ENCODE assay signal across 19 cellular contexts in the genomic region with DNA sequence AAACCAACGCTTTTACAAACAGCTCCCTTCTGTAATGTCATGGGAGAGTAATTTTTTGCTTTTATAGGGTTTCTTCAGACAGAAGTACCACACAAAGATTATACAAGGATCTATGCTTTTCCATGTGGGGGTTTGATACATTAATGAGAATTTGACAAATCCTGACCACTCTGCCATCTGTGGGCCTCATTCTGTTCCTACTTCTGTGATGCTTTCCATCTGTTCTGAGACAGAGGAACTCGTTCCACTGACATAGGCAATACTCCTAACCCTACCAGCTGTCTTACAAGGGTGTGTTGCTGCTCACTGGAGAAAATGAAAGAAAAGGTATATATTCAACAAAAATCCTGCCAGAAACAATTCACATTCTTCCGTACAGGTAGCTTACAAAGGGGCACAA. TPM values are rescaled to one million over a fixed set of nuclear protein-coding genes. Genes with fewer than 3 reads are reported as not detected.
DNase-seq lines count a peak whose midpoint lies in the region; ATAC-seq and TF ChIP-seq lines count a peak whose summit lies in the region.
"Had no signal": no experiment of that assay in that cellular context is flagged by ENCODE, and none has a peak within 500 bp of the region (broad histone marks: within the 10 kb centered on the region; RNA-seq: fewer than 3 reads in every experiment).

No MANE protein-coding gene starts in this region.

- no peaks in the 10 kb centered on the region for H3K9me3 ChIP-seq in neutrophil
- H3K9me3 ChIP-seq: BE2C had no signal

- peak overlapping the region; percentile 99 for H3K27ac Mint-ChIP-seq in activated CD4-positive, alpha-beta memory T cell treated with anti-CD3 and anti-CD28 coated beads for 36 hours
- no peak overlapping the region for H3K27ac Mint-ChIP-seq in activated CD4-positive, alpha-beta memory T cell treated with anti-CD3 and anti-CD28 coated beads, Interleukin-2, amount 10 ng/mL, durations not matched to agents 7 days and 5 days
- peak overlapping the region; percentile 96 to 99 (median 98) for H3K27ac Mint-ChIP-seq in CD14-positive monocyte
- peak overlapping the region; percentile 100 for H3K27ac Mint-ChIP-seq in activated T-helper 2 cell treated with anti-CD3 and anti-CD28 coated beads, Interferon-gamma antibody, Interleukin-2, Interleukin-4, amounts not matched to agents 10 μg/mL and 5 μg/mL and 100 μg/mL, durations not matched to agents 14 hours and 24 hours and 36 hours

- no peaks in the 10 kb centered on the region for H3K27me3 ChIP-seq in neutrophil
- H3K27me3 ChIP-seq: tibial artery had no signal

- H3K4me3 ChIP-seq in neutrophil (ENCODE audit: low read depth in 1 of 2, low read length in 1 of 2): peak overlapping the region; percentile 11 to 25
- H3K4me3 ChIP-seq: A549, tibial artery had no signal

- H3K36me3 Mint-ChIP-seq in activated CD4-positive, alpha-beta memory T cell treated with anti-CD3 and anti-CD28 coated beads for 36 hours: peaks cover 54% of the 10 kb centered on the region
- H3K36me3 Mint-ChIP-seq in activated CD4-positive, alpha-beta memory T cell treated with anti-CD3 and anti-CD28 coated beads, Interleukin-2, amount 10 ng/mL, durations not matched to agents 7 days and 5 days (ENCODE audit: low read depth): peaks cover 53% of the 10 kb centered on the region
- peaks cover 15 to 22% of the 10 kb centered on the region in 2 donors for H3K36me3 Mint-ChIP-seq in CD14-positive monocyte
- H3K36me3 Mint-ChIP-seq in activated T-helper 2 cell treated with anti-CD3 and anti-CD28 coated beads, Interferon-gamma antibody, Interleukin-2, Interleukin-4, amounts not matched to agents 10 μg/mL and 5 μg/mL and 100 μg/mL, durations not matched to agents 14 hours and 24 hours and 36 hours (ENCODE audit: low read depth): peaks cover 55% of the 10 kb centered on the region

- TF ChIP-seq CTCF in CD14-positive monocyte (IDR thresholded peaks at IDR 0.05) (no peak), neutrophil (IDR thresholded peaks at IDR 0.05) (peak; percentile 21)

- peak overlapping the region; percentile 100 for H3K27ac ChIP-seq in neutrophil
- H3K27ac ChIP-seq: tibial artery had no signal

- ATAC-seq in GM19467 (IDR thresholded peaks at IDR 0.05; ENCODE audit: unreplicated experiment) (no peak), GM18873 (IDR thresholded peaks at IDR 0.05; ENCODE audit: low FRiP score, unreplicated experiment) (no peak), HG02870 (IDR thresholded peaks at IDR 0.05; ENCODE audit: unreplicated experiment) (no peak)
- ATAC-seq: A549; activated CD4-positive, CD25-positive, alpha-beta regulatory T cell treated with anti-CD3 and anti-CD28 coated beads, Interleukin-2, amount 50 U/mL, for 24 hours; activated CD8-positive, alpha-beta memory T cell treated with anti-CD3 and anti-CD28 coated beads, Interleukin-2, amount 10 ng/mL, durations not matched to agents 7 days and 5 days had no signal

- no peaks in the 10 kb centered on the region for H3K36me3 ChIP-seq in neutrophil
- H3K36me3 ChIP-seq: BE2C, tibial artery had no signal

- peaks cover 60 to 74% of the 10 kb centered on the region in 2 experiments for H3K4me1 ChIP-seq in neutrophil (ENCODE audit: control insufficient read depth in 1 of 2, insufficient read depth in 1 of 2, low read depth in 1 of 2, low read length in 1 of 2)
- H3K4me1 ChIP-seq: BE2C, tibial artery had no signal

- H3K9me3 Mint-ChIP-seq in activated CD4-positive, alpha-beta memory T cell treated with anti-CD3 and anti-CD28 coated beads for 36 hours: peaks cover 51% of the 10 kb centered on the region
- peaks cover 45% of the 10 kb centered on the region for H3K9me3 Mint-ChIP-seq in activated CD4-positive, alpha-beta memory T cell treated with anti-CD3 and anti-CD28 coated beads, Interleukin-2, amount 10 ng/mL, durations not matched to agents 7 days and 5 days
- H3K9me3 Mint-ChIP-seq in CD14-positive monocyte: peaks cover 34 to 66% (median 47%) of the 10 kb centered on the region in 7 donors
- peaks cover 58% of the 10 kb centered on the region for H3K9me3 Mint-ChIP-seq in activated T-helper 2 cell treated with anti-CD3 and anti-CD28 coated beads, Interferon-gamma antibody, Interleukin-2, Interleukin-4, amounts not matched to agents 10 μg/mL and 5 μg/mL and 100 μg/mL, durations not matched to agents 14 hours and 24 hours and 36 hours

- H3K4me3 Mint-ChIP-seq in activated CD4-positive, alpha-beta memory T cell treated with anti-CD3 and anti-CD28 coated beads for 36 hours: no peak overlapping the region
- H3K4me3 Mint-ChIP-seq in activated CD4-positive, alpha-beta memory T cell treated with anti-CD3 and anti-CD28 coated beads, Interleukin-2, amount 10 ng/mL, durations not matched to agents 7 days and 5 days: no peak overlapping the region
- no peak overlapping the region for H3K4me3 Mint-ChIP-seq in CD14-positive monocyte
- no peak overlapping the region for H3K4me3 Mint-ChIP-seq in activated T-helper 2 cell treated with anti-CD3 and anti-CD28 coated beads, Interferon-gamma antibody, Interleukin-2, Interleukin-4, amounts not matched to agents 10 μg/mL and 5 μg/mL and 100 μg/mL, durations not matched to agents 14 hours and 24 hours and 36 hours (ENCODE audit: low read depth)
- H3K4me3 Mint-ChIP-seq: activated CD8-positive, alpha-beta memory T cell treated with anti-CD3 and anti-CD28 coated beads, Interleukin-2, amount 10 ng/mL, durations not matched to agents 7 days and 5 days had no signal

- H3K27me3 Mint-ChIP-seq in activated CD4-positive, alpha-beta memory T cell treated with anti-CD3 and anti-CD28 coated beads for 36 hours: no peaks in the 10 kb centered on the region
- no peaks in the 10 kb centered on the region for H3K27me3 Mint-ChIP-seq in activated CD4-positive, alpha-beta memory T cell treated with anti-CD3 and anti-CD28 coated beads, Interleukin-2, amount 10 ng/mL, durations not matched to agents 7 days and 5 days
- peaks cover 1 to 11% (median 2%) of the 10 kb centered on the region in 3 donors for H3K27me3 Mint-ChIP-seq in CD14-positive monocyte (ENCODE audit: low read depth in 3 of 3)
- no peaks in the 10 kb centered on the region for H3K27me3 Mint-ChIP-seq in activated T-helper 2 cell treated with anti-CD3 and anti-CD28 coated beads, Interferon-gamma antibody, Interleukin-2, Interleukin-4, amounts not matched to agents 10 μg/mL and 5 μg/mL and 100 μg/mL, durations not matched to agents 14 hours and 24 hours and 36 hours (ENCODE audit: low read depth)
- H3K27me3 Mint-ChIP-seq: activated CD8-positive, alpha-beta memory T cell treated with anti-CD3 and anti-CD28 coated beads, Interleukin-2, amount 10 ng/mL, durations not matched to agents 7 days and 5 days had no signal

- peaks cover 68% of the 10 kb centered on the region for H3K4me1 Mint-ChIP-seq in activated CD4-positive, alpha-beta memory T cell treated with anti-CD3 and anti-CD28 coated beads for 36 hours (ENCODE audit: low read depth)
- H3K4me1 Mint-ChIP-seq in activated CD4-positive, alpha-beta memory T cell treated with anti-CD3 and anti-CD28 coated beads, Interleukin-2, amount 10 ng/mL, durations not matched to agents 7 days and 5 days: peaks cover 43% of the 10 kb centered on the region
- H3K4me1 Mint-ChIP-seq in CD14-positive monocyte: peaks cover 44% of the 10 kb centered on the region
- H3K4me1 Mint-ChIP-seq in activated T-helper 2 cell treated with anti-CD3 and anti-CD28 coated beads, Interferon-gamma antibody, Interleukin-2, Interleukin-4, amounts not matched to agents 10 μg/mL and 5 μg/mL and 100 μg/mL, durations not matched to agents 14 hours and 24 hours and 36 hours (ENCODE audit: low read depth): peaks cover 53% of the 10 kb centered on the region

- intact Hi-C loops in activated CD4-positive, alpha-beta memory T cell treated with anti-CD3 and anti-CD28 coated beads for 36 hours (cut with micrococcal nuclease): loop anchor here (2.0 to 10.0 kb wide), 2 partner anchors 13 to 1399 kb away; no protein-coding TSS in a partner anchor
- intact Hi-C loops in CD14-positive monocyte (cut with micrococcal nuclease): loop anchor here (2.0 to 5.0 kb wide), 3 partner anchors 21 to 59 kb away; a partner anchor contains a TSS
- intact Hi-C loops in activated T-helper 2 cell treated with anti-CD3 and anti-CD28 coated beads, Interferon-gamma antibody, Interleukin-2, Interleukin-4, amounts not matched to agents 10 μg/mL and 5 μg/mL and 100 μg/mL, durations not matched to agents 14 hours and 24 hours and 36 hours (cut with micrococcal nuclease): loop anchor here (2.0 kb wide), 3 partner anchors 13 to 521 kb away; a partner anchor contains a TSS

- POLR2A ChIA-PET in activated CD4-positive, alpha-beta memory T cell treated with anti-CD3 and anti-CD28 coated beads for 36 hours (lab: Charles Lee): interaction anchor here (1.1 to 7.1 kb wide), 4 partner anchors 58 to 81 kb away, joined by 4 to 143 read pairs (median 12); a partner anchor contains a TSS
- POLR2A ChIA-PET in activated CD4-positive, alpha-beta memory T cell treated with anti-CD3 and anti-CD28 coated beads, Interleukin-2, amount 10 ng/mL, durations not matched to agents 7 days and 5 days (lab: Charles Lee): interaction anchor here (4.7 kb wide), 1 partner anchor 59 kb away, joined by 68 read pairs; a partner anchor contains a TSS

- no peak for DNase-seq in activated CD4-positive, alpha-beta memory T cell treated with anti-CD3 and anti-CD28 coated beads for 36 hours
- no peak for DNase-seq in activated CD4-positive, alpha-beta memory T cell treated with anti-CD3 and anti-CD28 coated beads, Interleukin-2, amount 10 ng/mL, durations not matched to agents 7 days and 5 days
- no peak for DNase-seq in CD14-positive monocyte (ENCODE audit: low spot score)
- no peak for DNase-seq in activated T-helper 2 cell treated with anti-CD3 and anti-CD28 coated beads, Interferon-gamma antibody, Interleukin-2, Interleukin-4, amounts not matched to agents 10 μg/mL and 5 μg/mL and 100 μg/mL, durations not matched to agents 14 hours and 24 hours and 36 hours (ENCODE audit: low spot score)
- DNase-seq: activated CD8-positive, alpha-beta memory T cell treated with anti-CD3 and anti-CD28 coated beads, Interleukin-2, amount 10 ng/mL, durations not matched to agents 7 days and 5 days; activated gamma-delta T cell; aorta; BE2C; caudate nucleus; midbrain; NCI-H1694 treated with DMSO at 0.1 percent for 48 hours; stimulated activated naive CD4-positive, alpha-beta T cell; tibial artery had no signal

- CTCF ChIA-PET in activated CD4-positive, alpha-beta memory T cell treated with anti-CD3 and anti-CD28 coated beads for 36 hours (lab: Charles Lee): interaction anchor here (0.7 to 2.4 kb wide), 4 partner anchors 13 to 118 kb away, joined by 3 to 13 read pairs (median 5); no protein-coding TSS in a partner anchor
- CTCF ChIA-PET in activated CD4-positive, alpha-beta memory T cell treated with anti-CD3 and anti-CD28 coated beads, Interleukin-2, amount 10 ng/mL, durations not matched to agents 7 days and 5 days (lab: Charles Lee): no interaction called here

RNA-seq across cellular contexts. Expression of a gene that starts 59.4 kb away (rescaled TPM):
- total RNA-seq in activated CD4-positive, alpha-beta memory T cell treated with anti-CD3 and anti-CD28 coated beads for 36 hours: 100 to 1,000 TPM; 543 to 552 TPM
- total RNA-seq in activated CD4-positive, alpha-beta memory T cell treated with anti-CD3 and anti-CD28 coated beads, Interleukin-2, amount 10 ng/mL, durations not matched to agents 7 days and 5 days: 100 to 1,000 TPM; 130 to 134 TPM
- polyA plus RNA-seq in CD14-positive monocyte: 100 to 1,000 TPM in 1 of 2 donors, 10 to 100 TPM in 1; 71.3 to 133 TPM
- 348 and 379 TPM in 2 replicates for total RNA-seq in activated T-helper 2 cell treated with anti-CD3 and anti-CD28 coated beads, Interferon-gamma antibody, Interleukin-2, Interleukin-4, amounts not matched to agents 10 μg/mL and 5 μg/mL and 100 μg/mL, durations not matched to agents 14 hours and 24 hours and 36 hours
